20 cellular contexts compared by ENCODE assay signal in genomic region chr14:105118646-105119409, GRCh38. TPM values are rescaled to one million over a fixed set of nuclear protein-coding genes. Genes with fewer than 3 reads are reported as not detected.
DNase-seq lines count a peak whose midpoint lies in the region; ATAC-seq and TF ChIP-seq lines count a peak whose summit lies in the region.
"Had no signal": no experiment of that assay in that cellular context is flagged by ENCODE, and none has a peak within 500 bp of the region (broad histone marks: within the 10 kb centered on the region; RNA-seq: fewer than 3 reads in every experiment).

No MANE protein-coding gene starts in this region.

- ATAC-seq in HG03460 (IDR thresholded peaks at IDR 0.05; ENCODE audit: unreplicated experiment) = no peak
- ATAC-seq: effector memory CD8-positive, alpha-beta T cell; K562; WTC11 had no signal

- H3K36me3 Mint-ChIP-seq in endothelial cell (ENCODE audit: low read depth, unreplicated experiment) = peaks cover 17% of the 10 kb centered on the region

- no peak overlapping the region for H3K27ac Mint-ChIP-seq in endothelial cell (ENCODE audit: unreplicated experiment)
- H3K27ac Mint-ChIP-seq: effector memory CD8-positive, alpha-beta T cell; naive B cell; WTC11 had no signal

- H3K27ac ChIP-seq in coronary artery = no peak overlapping the region
- H3K27ac ChIP-seq: HL-60, left ventricle myocardium inferior, thyroid gland had no signal

- peaks cover 16% of the 10 kb centered on the region for H3K27me3 Mint-ChIP-seq in endothelial cell (ENCODE audit: unreplicated experiment)

- peaks cover 5% of the 10 kb centered on the region for H3K9me3 Mint-ChIP-seq in endothelial cell (ENCODE audit: unreplicated experiment)

- no peak for TF ChIP-seq CTCF in coronary artery (IDR thresholded peaks at IDR 0.05)
- no peak for TF ChIP-seq CTCF in endothelial cell (IDR thresholded peaks at IDR 0.05; ENCODE audit: unreplicated experiment)

- no peak overlapping the region for H3K4me3 Mint-ChIP-seq in endothelial cell (ENCODE audit: unreplicated experiment)
- H3K4me3 Mint-ChIP-seq: effector memory CD8-positive, alpha-beta T cell; naive B cell; WTC11 had no signal

- DNase-seq in SIG-M5 treated with dmso at 0.1 percent for 504 hours (lab: John Stamatoyannopoulos, UW; ENCODE audit: unreplicated experiment) (peak; percentile 45), SIG-M5 (lab: John Stamatoyannopoulos, UW) (no peak), coronary artery (ENCODE audit: low spot score) (peak; percentile 17), mesenteric fat pad (ENCODE audit: low spot score) (peak; percentile 11), ureter (ENCODE audit: low spot score) (peak; percentile 81), NCI-H510A treated with DMSO at 0.1 percent for 48 hours (lab: John Stamatoyannopoulos, UW) (no peak), endothelial cell (ENCODE audit: low spot score) (no peak)
- DNase-seq: DMS79; effector memory CD8-positive, alpha-beta T cell; left ventricle myocardium inferior; naive B cell; NCI-H1105 treated with DMSO at 0.1 percent for 48 hours; NCI-H226; T-helper 1 cell; thyroid gland had no signal

- peaks cover 6% of the 10 kb centered on the region for H3K4me1 Mint-ChIP-seq in endothelial cell (ENCODE audit: unreplicated experiment)
- H3K4me1 Mint-ChIP-seq: naive B cell, WTC11 had no signal

- no peak overlapping the region for H3K4me3 ChIP-seq in coronary artery
- H3K4me3 ChIP-seq: K562, left ventricle myocardium inferior, thyroid gland had no signal

RNA-seq across cellular contexts. Expression of gene JAG2, which starts 49.7 kb away (rescaled TPM):
- total RNA-seq in mesenteric fat pad = 25.1 TPM
- 42.2 TPM for total RNA-seq in ureter
- 280 TPM for total RNA-seq in endothelial cell (ENCODE audit: unreplicated experiment)

RNA-seq across cellular contexts. Expression of gene GPR132, which starts 53.6 kb away (rescaled TPM):
- 4.5 TPM for total RNA-seq in mesenteric fat pad
- 1.5 TPM for total RNA-seq in ureter
- total RNA-seq in endothelial cell (ENCODE audit: unreplicated experiment) = not detected
- total RNA-seq: A172 had no signal

Comparison
In these comparisons a context has a peak if more than half of its experiments do, and no peak if none do; other contexts are left out.
1. DNase-seq: peak in SIG-M5 treated with dmso at 0.1 percent for 504 hours (single experiment), coronary artery (single experiment), mesenteric fat pad (single experiment) and ureter (single experiment); none in SIG-M5 (single experiment), NCI-H510A treated with DMSO at 0.1 percent for 48 hours (single experiment) and endothelial cell (single experiment).